8 cellular contexts compared by ENCODE assay signal in genomic region chr1:154609398-154610380, GRCh38. TPM values are rescaled to one million over a fixed set of nuclear protein-coding genes. Genes with fewer than 3 reads are reported as not detected.
A peak's percentile ranks its signal among the peaks of the same experiment; 100 is the strongest.
DNase-seq lines count a peak whose midpoint lies in the region; ATAC-seq, FAIRE-seq and TF ChIP-seq lines count a peak whose summit lies in the region.

No MANE protein-coding gene starts in this region.

- H3K23ac ChIP-seq in H1 (ENCODE audit: insufficient read length) = no peak overlapping the region

- H3K79me1 ChIP-seq in H1 (ENCODE audit: low read depth, low read length) = peaks cover 13% of the 10 kb centered on the region

- no peak for TF ChIP-seq POLR2A in A549 (IDR thresholded peaks at IDR 0.05; ENCODE audit: low read length)
- peak; percentile 53 to 59; a peak in 2 of 3 replicates for TF ChIP-seq POLR2A in H1 (IDR thresholded peaks at IDR 0.05; ENCODE audit: control extremely low read depth in 1 of 2, low read depth in 2 of 2, low read length in 2 of 2)

- peak overlapping the region; percentile 95 for H4K91ac ChIP-seq in H1 (replicated peaks; ENCODE audit: insufficient read length, low read length)

- peaks cover 0 to 8% of the 10 kb centered on the region in 2 experiments for H4K20me1 ChIP-seq in H1 (replicated peaks in 1 of 2; ENCODE audit: control insufficient read depth in 1 of 2, insufficient read depth in 2 of 2, low read length in 2 of 2)

- CTCF ChIA-PET in A549 (lab: Yijun Ruan, JAX) = interaction anchor here (0.8 to 1.7 kb wide), 3 partner anchors 19 to 130 kb away, joined by 3 to 5 read pairs (median 4); no protein-coding TSS in a partner anchor
- CTCF ChIA-PET in H1 (lab: Charles Lee; ENCODE audit: partially characterized antibody) = interaction anchor here (0.6 to 2.1 kb wide), 7 partner anchors 9 to 133 kb away, joined by 3 to 7 read pairs (median 3); no protein-coding TSS in a partner anchor

- TF ChIP-seq EP300 in A549 (IDR thresholded peaks at IDR 0.05) (no peak), H1 (IDR thresholded peaks at IDR 0.05; ENCODE audit: borderline replicate concordance in 1 of 2, low read depth in 2 of 2, low read length in 2 of 2) (no peak)

- H3K4me2 ChIP-seq in A549 = peak overlapping the region; percentile 90
- peak overlapping the region; percentile 65 to 89 for H3K4me2 ChIP-seq in H1 (ENCODE audit: insufficient read depth in 1 of 2, low read depth in 2 of 2, low read length in 2 of 2)

- peak overlapping the region; percentile 6 for H3K4ac ChIP-seq in H1 (replicated peaks; ENCODE audit: insufficient read length, low read depth, low read length)

- TF ChIP-seq RAD21 in A549 (conservative IDR thresholded peaks at IDR 0.05 in 1 of 2, IDR thresholded peaks at IDR 0.05 in 1 of 2) (no peak), H1 (IDR thresholded peaks at IDR 0.05 in 1 of 2, conservative IDR thresholded peaks at IDR 0.05 in 1 of 2; ENCODE audit: low read depth in 2 of 2, low read length in 2 of 2) (no peak)

- intact Hi-C loops in posterior cingulate gyrus (cut with DNase I) = loop anchor here (5.0 kb wide), 2 partner anchors 42 to 453 kb away; partner anchors contain the start of genes CHRNB2 and EFNA4

- H2BK20ac ChIP-seq in H1 (ENCODE audit: low read length) = peak overlapping the region; percentile 49

- no peak overlapping the region for H3K4me3 ChIP-seq in A549
- H3K4me3 ChIP-seq in H1 (ENCODE audit: extremely low read depth in 1 of 4, insufficient read depth in 2 of 4, low read depth in 3 of 4, low read length in 4 of 4) = peak overlapping the region; percentile 3 to 88 (median 10); a peak in 5 of 8 replicates
- no peak overlapping the region for H3K4me3 ChIP-seq in skeletal muscle tissue (ENCODE audit: low read length in 3 of 3)

- no peak; a peak in 1 of 6 replicates for ATAC-seq in A549
- no peak for ATAC-seq in GM21528 (IDR thresholded peaks at IDR 0.05; ENCODE audit: low FRiP score, unreplicated experiment)

- H3K4me1 ChIP-seq in A549 = peaks cover 29% of the 10 kb centered on the region
- peaks cover 11 to 27% (median 15%) of the 10 kb centered on the region in 4 experiments; a peak in 6 of 7 replicates for H3K4me1 ChIP-seq in H1 (replicated peaks in 1 of 4; ENCODE audit: control insufficient read depth in 3 of 4, insufficient read depth in 4 of 4, low read length in 3 of 4)
- peaks cover 8 to 23% (median 11%) of the 10 kb centered on the region in 3 donors for H3K4me1 ChIP-seq in skeletal muscle tissue (ENCODE audit: control insufficient read depth in 3 of 3, insufficient read depth in 3 of 3, low read length in 3 of 3)

- no peak for DNase-seq in A549 (ENCODE audit: low read depth in 1 of 2, low spot score in 1 of 2)
- DNase-seq in HPDE6-E6E7 (ENCODE audit: extremely low spot score) = peak; percentile 44
- DNase-seq in activated CD4-positive, CD25-positive, alpha-beta regulatory T cell treated with anti-CD3 and anti-CD28 coated beads, Interleukin-2, amount 50 U/mL, for 72 hours = peak; percentile 44
- peak; percentile 66 to 77 for DNase-seq in H1 (ENCODE audit: low read depth in 1 of 2, low spot score in 2 of 2)
- DNase-seq in posterior cingulate gyrus = no peak
- DNase-seq in SKM-1 treated with dmso at 0.1 percent for 144 hours (lab: John Stamatoyannopoulos, UW; ENCODE audit: unreplicated experiment) = no peak

- no peak overlapping the region for H2AFZ ChIP-seq in H1 (ENCODE audit: low read length)

- peak overlapping the region; percentile 41; the same call in 1 of the 2 replicates for H2BK5ac ChIP-seq in H1 (ENCODE audit: low read depth, low read length)

- TF ChIP-seq CTCF in A549 (IDR thresholded peaks at IDR 0.05) = no peak
- TF ChIP-seq CTCF in H1 (IDR thresholded peaks at IDR 0.05; ENCODE audit: control extremely low read depth in 1 of 3, insufficient read depth in 1 of 3, low read depth in 1 of 3, low read length in 3 of 3) = no peak

- no peaks in the 10 kb centered on the region for H3K9me3 ChIP-seq in A549
- no peaks in the 10 kb centered on the region for H3K9me3 ChIP-seq in H1 (ENCODE audit: insufficient read depth in 2 of 2, low read depth in 1 of 2, low read length in 1 of 2)
- no peaks in the 10 kb centered on the region for H3K9me3 ChIP-seq in skeletal muscle tissue (ENCODE audit: control insufficient read depth in 3 of 3, low read length in 3 of 3)

- peak overlapping the region; percentile 30 for H2BK120ac ChIP-seq in H1 (replicated peaks; ENCODE audit: low read depth, low read length)

- FAIRE-seq in A549 (lab: Jason Lieb, UNC) = no peak
- peak; percentile 48 for FAIRE-seq in H1 (lab: Jason Lieb, UNC)

- H3K27me3 ChIP-seq in H1 (replicated peaks in 1 of 4; ENCODE audit: control insufficient read depth in 3 of 4, extremely low read depth in 1 of 4, insufficient read depth in 3 of 4, low read length in 3 of 4) (no peaks in the 10 kb centered on the region), skeletal muscle tissue (ENCODE audit: control insufficient read depth in 3 of 3, insufficient read depth in 3 of 3, low read length in 3 of 3) (no peaks in the 10 kb centered on the region)

- WGBS in A549 (ENCODE audit: missing lambda C conversion rate) = 81% methylated on average over 12 of the region's 12 CpGs
- WGBS in H1 (ENCODE audit: extremely low coverage in 1 of 2, insufficient coverage in 1 of 2, insufficient read length in 1 of 2, insufficient replicate concordance in 2 of 2, low coverage in 1 of 2, low lambda C conversion rate in 2 of 2, missing lambda C conversion rate in 1 of 2), 2 experiments = 13% methylated on average over 12 of the region's 12 CpGs; no CpG with 5 or more reads in 1 of the 2 experiments

- peak overlapping the region; percentile 93 to 99; a peak in 4 of 6 replicates for H3K27ac ChIP-seq in A549
- peak overlapping the region; percentile 78; the same call in 1 of the 2 replicates for H3K27ac ChIP-seq in H1 (ENCODE audit: low read depth, low read length)
- H3K27ac ChIP-seq in skeletal muscle tissue (ENCODE audit: low read depth, low read length) = peak overlapping the region; percentile 93

- H2BK12ac ChIP-seq in H1 (ENCODE audit: low read depth, low read length) = peak overlapping the region; percentile 92

- H2AK5ac ChIP-seq in H1 (ENCODE audit: low read depth, low read length) = peak overlapping the region; percentile 99

- H2BK15ac ChIP-seq in H1 (ENCODE audit: low read length) = no peak overlapping the region; the same call in 1 of the 2 replicates

- H3K56ac ChIP-seq in H1 (replicated peaks; ENCODE audit: insufficient read length, low read depth, low read length) = peak overlapping the region; percentile 1

- peaks cover 9% of the 10 kb centered on the region for H3K23me2 ChIP-seq in H1 (ENCODE audit: low read depth, low read length)

- H3K18ac ChIP-seq in H1 (ENCODE audit: extremely low read depth, low read length) = peak overlapping the region; percentile 90; the same call in 1 of the 2 replicates

- H3K9ac ChIP-seq in H1 (replicated peaks in 1 of 4; ENCODE audit: extremely low read depth in 1 of 4, low read depth in 3 of 4, low read length in 3 of 4) (peak overlapping the region in 2 of 4 experiments; percentile 35 to 39; a peak in 1 of 7 replicates), skeletal muscle tissue (ENCODE audit: low read depth in 1 of 3, low read length in 3 of 3) (peak overlapping the region in 1 of 3 donors; percentile 45)

- H4K8ac ChIP-seq in H1 (ENCODE audit: extremely low read depth, insufficient read depth, low read length) = no peak overlapping the region

- POLR2A ChIA-PET in A549 (lab: Yijun Ruan, JAX) = no interaction called here
- POLR2A ChIA-PET in H1 (lab: Charles Lee; ENCODE audit: partially characterized antibody) = interaction anchor here (1.0 to 9.4 kb wide), 11 partner anchors 8 to 363 kb away, joined by 3 to 111 read pairs (median 3); partner anchors contain the start of genes CHRNB2 and PMVK

- H3K79me2 ChIP-seq in H1 (ENCODE audit: control insufficient read depth in 1 of 2, insufficient read depth in 2 of 2, low read length in 2 of 2) = peaks cover 25 to 74% of the 10 kb centered on the region in 2 experiments

- peak overlapping the region; percentile 38 for H4K5ac ChIP-seq in H1 (ENCODE audit: insufficient read length, low read depth, low read length)

- H3K36me3 ChIP-seq in H1 (ENCODE audit: control insufficient read depth in 2 of 4, insufficient read depth in 4 of 4, low read length in 3 of 4) = no peaks in the 10 kb centered on the region; a peak in 1 of 8 replicates
- H3K36me3 ChIP-seq in skeletal muscle tissue (ENCODE audit: control insufficient read depth in 3 of 3, insufficient read depth in 3 of 3, low read length in 3 of 3) = no peaks in the 10 kb centered on the region

- no peak overlapping the region for H3K14ac ChIP-seq in H1 (ENCODE audit: insufficient read length)

RNA-seq across cellular contexts. Expression of gene ADAR, which starts 1.7 kb away (rescaled TPM):
- polyA plus RNA-seq in A549 (2011; rRNA removed) (170 and 171 TPM in 2 replicates), A549 (2017; fragmentation: RNase III; extraction: RNeasy Plus Mini Kit Qiagen cat#74134 plus additional on column Dnase treatment) (71.7 to 76.1 TPM (median 76.0 TPM) in 3 replicates), H1 (2011; rRNA removed) (104 and 125 TPM in 2 replicates)
- polyA plus RNA-seq in A549 (2012; cell fraction: cytosol; rRNA removed) = 55.4 and 62.7 TPM in 2 replicates
- polyA plus RNA-seq in A549 (2012; cell fraction: nucleus; rRNA removed) = 90.0 and 104 TPM in 2 replicates
- polyA minus RNA-seq in A549 (2011; rRNA and poly(A)+ RNA removed) = 264 and 283 TPM in 2 replicates
- total RNA-seq in H1 (2021; fragmentation: NEBNext Ultra II Directional; extraction: Animal tissue kit (Norgen Biotek cat#: 25700)) = 235 and 242 TPM in 2 replicates
- 130 TPM for polyA plus RNA-seq in H1 (2011; cell fraction: cytosol; rRNA removed)
- 201 TPM for polyA plus RNA-seq in H1 (2011; cell fraction: nucleus; rRNA removed)
- polyA plus RNA-seq in H1 (2012, experiment 1 of 2) = 117 to 140 TPM (median 138 TPM) in 4 replicates
- 25.3 TPM for polyA plus RNA-seq in H1 (2012, experiment 2 of 2)
- 106 TPM for polyA plus RNA-seq in H1 (2013, experiment 1 of 2)
- polyA plus RNA-seq in H1 (2013, experiment 2 of 2) = 110 TPM
- polyA minus RNA-seq in H1 (2011; rRNA and poly(A)+ RNA removed) = 406 and 507 TPM in 2 replicates
- 153 TPM for polyA minus RNA-seq in H1 (2011; cell fraction: cytosol; rRNA and poly(A)+ RNA removed)
- polyA minus RNA-seq in H1 (2011; cell fraction: nucleus; rRNA and poly(A)+ RNA removed) = 195 TPM
- total RNA-seq in skeletal muscle tissue = 32.4 TPM

RNA-seq across cellular contexts. Expression of gene CHRNB2, which starts 42.1 kb away (rescaled TPM):
- 0.21 and 0.36 TPM in 2 replicates for polyA plus RNA-seq in A549 (2011; rRNA removed)
- 0.17 and 0.30 TPM in 2 replicates for polyA plus RNA-seq in A549 (2012; cell fraction: cytosol; rRNA removed)
- polyA plus RNA-seq in A549 (2012; cell fraction: nucleus; rRNA removed) = 0.43 and 0.52 TPM in 2 replicates
- polyA plus RNA-seq in A549 (2017; fragmentation: RNase III; extraction: RNeasy Plus Mini Kit Qiagen cat#74134 plus additional on column Dnase treatment) = 0.21 to 0.28 TPM (median 0.25 TPM) in 3 replicates
- 0.66 and 0.97 TPM in 2 replicates for polyA minus RNA-seq in A549 (2011; rRNA and poly(A)+ RNA removed)
- 3.6 and 4.1 TPM in 2 replicates for total RNA-seq in H1 (2021; fragmentation: NEBNext Ultra II Directional; extraction: Animal tissue kit (Norgen Biotek cat#: 25700))
- polyA plus RNA-seq in H1 (2011; rRNA removed) = 3.1 and 3.4 TPM in 2 replicates
- 1.7 TPM for polyA plus RNA-seq in H1 (2011; cell fraction: cytosol; rRNA removed)
- polyA plus RNA-seq in H1 (2011; cell fraction: nucleus; rRNA removed) = 2.6 TPM
- polyA plus RNA-seq in H1 (2012, experiment 1 of 2) = 2.5 to 3.3 TPM (median 2.9 TPM) in 4 replicates
- polyA plus RNA-seq in H1 (2012, experiment 2 of 2) = 2.7 TPM
- 3.0 TPM for polyA plus RNA-seq in H1 (2013, experiment 1 of 2)
- polyA plus RNA-seq in H1 (2013, experiment 2 of 2) = 3.7 TPM
- 7.1 and 7.6 TPM in 2 replicates for polyA minus RNA-seq in H1 (2011; rRNA and poly(A)+ RNA removed)
- polyA minus RNA-seq in H1 (2011; cell fraction: cytosol; rRNA and poly(A)+ RNA removed) = 1.2 TPM
- polyA minus RNA-seq in H1 (2011; cell fraction: nucleus; rRNA and poly(A)+ RNA removed) = 3.0 TPM
- total RNA-seq in skeletal muscle tissue = under 0.01 TPM

RNA-seq across cellular contexts. Expression of gene UBE2Q1, which starts 51.2 kb away (rescaled TPM):
- 17.6 and 26.6 TPM in 2 replicates for polyA plus RNA-seq in A549 (2011; rRNA removed)
- polyA plus RNA-seq in A549 (2012; cell fraction: cytosol; rRNA removed) = 7.9 and 10.6 TPM in 2 replicates
- polyA plus RNA-seq in A549 (2012; cell fraction: nucleus; rRNA removed) = 5.3 and 11.3 TPM in 2 replicates
- 41.9 to 49.7 TPM (median 47.2 TPM) in 3 replicates for polyA plus RNA-seq in A549 (2017; fragmentation: RNase III; extraction: RNeasy Plus Mini Kit Qiagen cat#74134 plus additional on column Dnase treatment)
- polyA minus RNA-seq in A549 (2011; rRNA and poly(A)+ RNA removed) = 12.5 and 20.9 TPM in 2 replicates
- 71.7 and 95.8 TPM in 2 replicates for total RNA-seq in H1 (2021; fragmentation: NEBNext Ultra II Directional; extraction: Animal tissue kit (Norgen Biotek cat#: 25700))
- polyA plus RNA-seq in H1 (2011; rRNA removed) = 10.2 and 13.2 TPM in 2 replicates
- polyA plus RNA-seq in H1 (2011; cell fraction: cytosol; rRNA removed) = 14.9 TPM
- polyA plus RNA-seq in H1 (2011; cell fraction: nucleus; rRNA removed) = 15.0 TPM
- 40.2 to 97.4 TPM (median 59.8 TPM) in 4 replicates for polyA plus RNA-seq in H1 (2012, experiment 1 of 2)
- 21.1 TPM for polyA plus RNA-seq in H1 (2012, experiment 2 of 2)
- 39.5 TPM for polyA plus RNA-seq in H1 (2013, experiment 1 of 2)
- polyA plus RNA-seq in H1 (2013, experiment 2 of 2) = 41.9 TPM
- polyA minus RNA-seq in H1 (2011; rRNA and poly(A)+ RNA removed) = 8.2 and 11.3 TPM in 2 replicates
- polyA minus RNA-seq in H1 (2011; cell fraction: cytosol; rRNA and poly(A)+ RNA removed) = 11.2 TPM
- polyA minus RNA-seq in H1 (2011; cell fraction: nucleus; rRNA and poly(A)+ RNA removed) = 17.2 TPM
- total RNA-seq in skeletal muscle tissue = 15.1 TPM

Comparison
In these comparisons a context has a peak if more than half of its experiments do, and no peak if none do; other contexts are left out.
1. DNase-seq: peak in HPDE6-E6E7 (single experiment), activated CD4-positive, CD25-positive, alpha-beta regulatory T cell treated with anti-CD3 and anti-CD28 coated beads, Interleukin-2, amount 50 U/mL, for 72 hours (single experiment) and H1 (2 of 2); none in A549 (0 of 2), posterior cingulate gyrus (0 of 10) and SKM-1 treated with dmso at 0.1 percent for 144 hours (single experiment).
2. H3K4me3 ChIP-seq: peak in H1 (4 of 4); none in A549 (single experiment) and skeletal muscle tissue (0 of 3).
3. Of the 18 proteins assayed by ChIP-seq in both H1 and A549: peak only in H1: HDAC2, KDM1A and POLR2A; only in A549: none; in both: none; in neither: 15.
4. Peak in every context shown above with its lines, with median percentiles within 50 percentile points of each other: H3K27ac ChIP-seq.